22 cellular contexts compared by ENCODE assay signal in the genomic region with DNA sequence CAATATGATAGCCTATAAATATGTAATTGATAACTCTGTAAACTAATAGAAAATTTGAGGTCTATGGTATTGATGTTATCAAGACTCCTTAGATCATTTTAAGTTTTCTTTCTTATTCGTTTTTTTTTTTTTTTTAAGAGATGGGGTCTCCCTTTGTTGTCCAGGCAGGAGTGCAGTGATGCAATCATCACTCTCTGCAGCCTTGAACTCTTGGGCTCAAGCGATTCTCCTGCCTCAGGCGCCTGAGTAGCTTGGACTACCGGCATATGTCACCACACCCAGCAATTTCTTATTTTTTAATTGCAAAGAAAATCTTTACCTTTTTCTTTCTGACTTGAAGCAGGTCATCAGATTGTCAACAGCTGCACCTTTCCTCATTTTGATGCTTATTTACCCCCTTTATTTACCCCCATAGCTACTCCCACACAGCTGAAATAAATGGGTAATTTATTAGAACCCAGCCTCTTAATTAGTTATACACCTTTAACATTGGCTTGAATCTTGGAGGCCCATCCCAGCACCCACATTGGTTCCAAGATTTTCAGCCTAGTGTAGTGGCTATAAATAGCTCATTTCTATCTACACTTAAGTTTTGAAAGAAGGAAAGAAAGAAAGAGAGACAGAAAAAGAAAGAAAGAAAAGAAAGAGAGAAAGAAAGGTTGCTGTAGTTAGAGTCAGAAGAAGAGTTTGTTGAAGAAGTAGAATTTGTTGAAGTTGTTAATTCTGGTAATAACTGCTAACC.
"Had no signal": no experiment of that assay in that cellular context is flagged by ENCODE, and none has a peak within 500 bp of the region (broad histone marks: within the 10 kb centered on the region; RNA-seq: fewer than 3 reads in every experiment).

No MANE protein-coding gene starts in this region.

- H3K36me3 ChIP-seq: lower lobe of right lung, neural progenitor cell, ovary, stomach, thoracic aorta, transverse colon had no signal

- H3K36me3 Mint-ChIP-seq: mesothelial cell of epicardium, natural killer cell had no signal

- H3K9ac ChIP-seq: neural progenitor cell had no signal

- H3K4me3 Mint-ChIP-seq: memory B cell, mesothelial cell of epicardium, natural killer cell, neural progenitor cell had no signal

- ATAC-seq: foreskin keratinocyte, left lobe of liver, lower lobe of right lung, natural killer cell, sciatic nerve had no signal

- H3K4me1 Mint-ChIP-seq: memory B cell had no signal

- H3K4me3 ChIP-seq: lower lobe of right lung, neural progenitor cell, ovary, skin epidermis, stomach, thoracic aorta, transverse colon had no signal

- H3K9me3 ChIP-seq: lower lobe of right lung, ovary, stomach, thoracic aorta, transverse colon had no signal

- H3K27ac ChIP-seq: foreskin keratinocyte, lower lobe of right lung, neural progenitor cell, ovary, skin epidermis, stomach, thoracic aorta, transverse colon had no signal

- H3K27ac Mint-ChIP-seq: memory B cell, mesothelial cell of epicardium, natural killer cell, neural progenitor cell had no signal

- H3K27me3 ChIP-seq: foreskin keratinocyte, neural progenitor cell, ovary, stomach, transverse colon had no signal

- H3K9me3 Mint-ChIP-seq: memory B cell, mesothelial cell of epicardium, natural killer cell had no signal

- H3K4me1 ChIP-seq: foreskin keratinocyte had no signal

- DNase-seq: dermis blood vessel endothelial cell; erythroblast; foreskin keratinocyte; head of caudate nucleus; hypothalamus; islet precursor cell; lower lobe of right lung; natural killer cell; nucleus accumbens; ovary; stimulated activated CD4-positive, alpha-beta T cell treated with anti-CD3 and anti-CD28 coated beads, Interleukin-12 subunit alpha, Interleukin-12 subunit beta, amount 100 ng/mL, for 4 hours; stimulated activated naive CD4-positive, alpha-beta T cell; stomach; substantia nigra; transverse colon had no signal
